ENCODE assay signal across 8 cellular contexts in genomic region chr11:76588455-76589325, GRCh38.
DNase-seq lines count a peak whose midpoint lies in the region; ATAC-seq and TF ChIP-seq lines count a peak whose summit lies in the region.

No MANE protein-coding gene starts in this region.

- H2BK120ac ChIP-seq in mesendoderm (ENCODE audit: low read depth, low read length), result no peak overlapping the region

- H3K4me1 ChIP-seq in colonic mucosa (peaks cover 29% of the 10 kb centered on the region), upper lobe of right lung (peaks cover 17% of the 10 kb centered on the region), mesendoderm (ENCODE audit: control insufficient read depth, low read depth, low read length) (no peaks in the 10 kb centered on the region)

- H2BK5ac ChIP-seq in mesendoderm (ENCODE audit: low read length), result no peak overlapping the region

- H3K4me3 ChIP-seq in colonic mucosa, result no peak overlapping the region
- no peak overlapping the region for H3K4me3 ChIP-seq in upper lobe of right lung
- no peak overlapping the region for H3K4me3 ChIP-seq in mesendoderm (ENCODE audit: low read length)

- no peak overlapping the region for H3K4me2 ChIP-seq in mesendoderm (ENCODE audit: low read length)

- H3K56ac ChIP-seq in mesendoderm (ENCODE audit: low read length), result no peak overlapping the region

- no peak overlapping the region for H2BK15ac ChIP-seq in mesendoderm (replicated peaks; ENCODE audit: low read depth)

- ATAC-seq in naive B cell (ENCODE audit: low read depth in 2 of 2) (peak; percentile 89 to 94), upper lobe of right lung (peak; percentile 89), GM18870 (IDR thresholded peaks at IDR 0.05; ENCODE audit: unreplicated experiment) (no peak), GM21360 (IDR thresholded peaks at IDR 0.05; ENCODE audit: unreplicated experiment) (no peak)

- no peak overlapping the region for H3K18ac ChIP-seq in mesendoderm (ENCODE audit: low read length)

- H3K36me3 ChIP-seq in colonic mucosa, result no peaks in the 10 kb centered on the region
- H3K36me3 ChIP-seq in upper lobe of right lung, result no peaks in the 10 kb centered on the region
- no peaks in the 10 kb centered on the region for H3K36me3 ChIP-seq in mesendoderm (ENCODE audit: control insufficient read depth, insufficient read depth, low read length)

- H3K23ac ChIP-seq in mesendoderm (ENCODE audit: low read length), result no peak overlapping the region

- H3K9me3 ChIP-seq in colonic mucosa (no peaks in the 10 kb centered on the region), upper lobe of right lung (no peaks in the 10 kb centered on the region)

- peaks cover 0 to 1% (median 0%) of the 10 kb centered on the region in 7 donors for H3K9me3 Mint-ChIP-seq in naive B cell

- peak overlapping the region; percentile 47 to 90 (median 86) for H3K27ac Mint-ChIP-seq in naive B cell

- TF ChIP-seq CTCF in colonic mucosa (IDR thresholded peaks at IDR 0.05) (no peak), upper lobe of right lung (IDR thresholded peaks at IDR 0.05) (no peak)

- H4K8ac ChIP-seq in mesendoderm (ENCODE audit: low read depth, low read length), result no peak overlapping the region

- WGBS in mesendoderm (ENCODE audit: extremely low coverage, insufficient coverage, low lambda C conversion rate), result no CpG with 5 or more reads among the region's 25 CpGs

- H3K27me3 ChIP-seq in colonic mucosa (no peaks in the 10 kb centered on the region), upper lobe of right lung (no peaks in the 10 kb centered on the region), mesendoderm (ENCODE audit: insufficient read depth, low read length, poor library complexity) (no peaks in the 10 kb centered on the region)

- intact Hi-C loops in colonic mucosa (cut with DNase I), result no loop called here
- intact Hi-C loops in upper lobe of right lung (cut with DNase I), result no loop called here

- no peak overlapping the region for H2AK5ac ChIP-seq in mesendoderm (ENCODE audit: low read length)

- H3K27ac ChIP-seq in colonic mucosa, result peak overlapping the region; percentile 58
- peak overlapping the region; percentile 79 for H3K27ac ChIP-seq in upper lobe of right lung
- H3K27ac ChIP-seq in mesendoderm (ENCODE audit: low read depth, low read length), result no peak overlapping the region

- H3K4me1 Mint-ChIP-seq in naive B cell, result peaks cover 16 to 29% (median 24%) of the 10 kb centered on the region in 3 donors

- peak overlapping the region in 7 of 8 donors; percentile 13 to 82 (median 66) for H3K4me3 Mint-ChIP-seq in naive B cell

- no peak overlapping the region for H4K5ac ChIP-seq in mesendoderm (ENCODE audit: low read length)

- H3K9ac ChIP-seq in colonic mucosa (ENCODE audit: low read depth in 2 of 2, low read length in 2 of 2) (peak overlapping the region in 1 of 2 donors; percentile 41), mesendoderm (ENCODE audit: low read length) (no peak overlapping the region)

- H3K79me2 ChIP-seq in mesendoderm (ENCODE audit: control insufficient read depth, insufficient read depth, low read length), result no peaks in the 10 kb centered on the region

- H3K36me3 Mint-ChIP-seq in naive B cell, result no peaks in the 10 kb centered on the region

- DNase-seq in activated CD8-positive, alpha-beta memory T cell treated with anti-CD3 and anti-CD28 coated beads for 48 hours (ENCODE audit: low read depth in 2 of 3, low spot score in 2 of 3), result peak in 2 of 3 experiments; percentile 23 to 38
- DNase-seq in activated CD8-positive, alpha-beta memory T cell treated with anti-CD3 and anti-CD28 coated beads, Interleukin-2, amount 50 U/mL, for 4 hours, result no peak
- DNase-seq in colonic mucosa (peak; percentile 62), naive B cell (peak; percentile 35), upper lobe of right lung (peak; percentile 72), mesendoderm (no peak)

- no peaks in the 10 kb centered on the region for H3K79me1 ChIP-seq in mesendoderm (ENCODE audit: low read length)

- H3K4ac ChIP-seq in mesendoderm (ENCODE audit: low read depth, low read length), result no peak overlapping the region

- H3K27me3 Mint-ChIP-seq in naive B cell, result no peaks in the 10 kb centered on the region

Comparison
In these comparisons a context has a peak if more than half of its experiments do, and no peak if none do; other contexts are left out.
1. DNase-seq: peak in activated CD8-positive, alpha-beta memory T cell treated with anti-CD3 and anti-CD28 coated beads for 48 hours (2 of 3), colonic mucosa (single experiment), naive B cell (single experiment) and upper lobe of right lung (single experiment); none in activated CD8-positive, alpha-beta memory T cell treated with anti-CD3 and anti-CD28 coated beads, Interleukin-2, amount 50 U/mL, for 4 hours (single experiment) and mesendoderm (single experiment).
2. ATAC-seq: peak in naive B cell (2 of 2) and upper lobe of right lung (single experiment); none in GM18870 (single experiment) and GM21360 (single experiment).